Comparison of ENCODE assay signal across 27 cellular contexts in the genomic region with DNA sequence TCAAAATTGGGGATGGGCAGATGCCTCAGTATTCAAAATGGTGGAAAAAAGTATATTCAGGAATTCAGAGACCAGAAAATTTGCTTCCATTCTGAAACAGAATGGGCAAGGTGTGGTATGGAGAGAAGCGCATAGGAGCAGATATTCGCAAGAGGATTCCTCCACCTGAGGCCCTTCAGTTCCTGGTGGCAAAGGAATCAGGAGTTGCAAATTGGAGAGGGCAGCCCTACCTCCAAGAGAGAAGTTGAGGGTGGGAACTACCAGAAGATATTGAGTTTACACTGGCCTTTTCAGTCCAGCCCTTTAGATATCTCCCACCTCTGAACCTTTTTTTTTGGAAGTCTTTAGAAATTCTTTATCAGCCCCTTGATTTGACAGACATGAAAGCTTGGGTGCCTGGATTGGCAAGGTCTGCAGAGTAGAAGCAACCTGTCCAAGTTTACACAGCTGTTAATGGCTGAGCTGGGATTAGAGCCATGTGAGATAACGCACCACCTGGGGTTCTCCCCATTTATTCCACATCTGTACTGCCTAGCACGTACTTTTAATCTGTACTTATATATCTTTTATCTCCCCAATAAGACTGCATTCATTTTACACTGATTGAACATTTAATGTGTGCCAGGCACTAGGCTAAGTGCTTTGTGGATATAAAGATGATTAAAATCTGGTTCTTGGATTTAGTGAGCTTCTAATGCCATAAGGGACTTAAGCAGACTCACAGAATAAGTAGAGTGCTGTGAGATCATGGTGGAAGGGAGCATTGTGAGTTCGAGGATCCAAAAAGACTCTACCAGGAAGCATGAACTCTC.
DNase-seq lines count a peak whose midpoint lies in the region; ATAC-seq, FAIRE-seq and TF ChIP-seq lines count a peak whose summit lies in the region.
"Had no signal": no experiment of that assay in that cellular context is flagged by ENCODE, and none has a peak within 500 bp of the region (broad histone marks: within the 10 kb centered on the region; RNA-seq: fewer than 3 reads in every experiment).

No MANE protein-coding gene starts in this region.

- no peak overlapping the region for H3K4me3 Mint-ChIP-seq in activated naive CD8-positive, alpha-beta T cell treated with anti-CD3 and anti-CD28 coated beads for 36 hours
- H3K4me3 Mint-ChIP-seq: activated CD8-positive, alpha-beta T cell treated with anti-CD3 and anti-CD28 coated beads, Interleukin-2, amount 10 ng/mL, durations not matched to agents 7 days and 5 days; activated naive CD4-positive, alpha-beta T cell treated with anti-CD3 and anti-CD28 coated beads, Interleukin-2, amount 50 U/mL, for 24 hours; CD4-positive, alpha-beta T cell; H9; IgD-negative memory B cell; T-helper 17 cell had no signal

- H3K9me3 Mint-ChIP-seq in activated naive CD8-positive, alpha-beta T cell treated with anti-CD3 and anti-CD28 coated beads for 36 hours = no peaks in the 10 kb centered on the region
- H3K9me3 Mint-ChIP-seq: activated naive CD4-positive, alpha-beta T cell treated with anti-CD3 and anti-CD28 coated beads, Interleukin-2, amount 50 U/mL, for 24 hours; activated T-helper 2 cell treated with anti-CD3 and anti-CD28 coated beads, Interferon-gamma antibody, Interleukin-2, Interleukin-4, amounts not matched to agents 10 μg/mL and 5 μg/mL and 100 μg/mL, durations not matched to agents 14 hours and 24 hours and 36 hours; CD4-positive, alpha-beta T cell had no signal

- H3K27ac ChIP-seq in small intestine (ENCODE audit: low read depth in 1 of 2, low read length in 1 of 2) = no peak overlapping the region
- H3K27ac ChIP-seq: left lung, neutrophil, RWPE1, SK-N-MC, vagina had no signal

- H3K27me3 ChIP-seq in small intestine (ENCODE audit: control insufficient read depth in 2 of 2, insufficient read depth in 2 of 2, low read length in 2 of 2) = no peaks in the 10 kb centered on the region
- H3K27me3 ChIP-seq: left lung, neutrophil, vagina had no signal

- H3K36me3 ChIP-seq in small intestine (ENCODE audit: control insufficient read depth in 2 of 2, insufficient read depth in 2 of 2, low read length in 2 of 2) = peaks cover 0 to 2% of the 10 kb centered on the region in 2 donors
- H3K36me3 ChIP-seq: left lung, neutrophil, vagina had no signal

- H3K4me3 ChIP-seq in small intestine (ENCODE audit: low read depth in 1 of 2, low read length in 2 of 2) = no peak overlapping the region
- H3K4me3 ChIP-seq: left lung, SK-N-MC, vagina had no signal

- H3K4me1 Mint-ChIP-seq in activated naive CD8-positive, alpha-beta T cell treated with anti-CD3 and anti-CD28 coated beads for 36 hours = no peaks in the 10 kb centered on the region
- H3K4me1 Mint-ChIP-seq: activated naive CD4-positive, alpha-beta T cell treated with anti-CD3 and anti-CD28 coated beads, Interleukin-2, amount 50 U/mL, for 24 hours; IgD-negative memory B cell; T-helper 17 cell had no signal

- WGBS in small intestine, 3 donors = 14 to 63% (median 37%) methylated on average over 5 of the region's 5 CpGs

- H3K27me3 Mint-ChIP-seq in activated naive CD8-positive, alpha-beta T cell treated with anti-CD3 and anti-CD28 coated beads for 36 hours = peaks cover 15% of the 10 kb centered on the region

- no peak overlapping the region for H3K27ac Mint-ChIP-seq in activated naive CD8-positive, alpha-beta T cell treated with anti-CD3 and anti-CD28 coated beads for 36 hours
- H3K27ac Mint-ChIP-seq: activated CD8-positive, alpha-beta T cell treated with anti-CD3 and anti-CD28 coated beads, Interleukin-2, amount 10 ng/mL, durations not matched to agents 7 days and 5 days; activated naive CD4-positive, alpha-beta T cell treated with anti-CD3 and anti-CD28 coated beads, Interleukin-2, amount 50 U/mL, for 24 hours; activated T-helper 2 cell treated with anti-CD3 and anti-CD28 coated beads, Interferon-gamma antibody, Interleukin-2, Interleukin-4, amounts not matched to agents 10 μg/mL and 5 μg/mL and 100 μg/mL, durations not matched to agents 14 hours and 24 hours and 36 hours; CD4-positive, alpha-beta T cell; H9; IgD-negative memory B cell; T-helper 17 cell had no signal

- ATAC-seq in SK-N-SH treated with all-trans-retinoic acid at 6 μM for 48 hours = no peak
- ATAC-seq: activated CD8-positive, alpha-beta T cell treated with anti-CD3 and anti-CD28 coated beads, Interleukin-2, amount 10 ng/mL, durations not matched to agents 7 days and 5 days; left lung; stimulated activated naive CD8-positive, alpha-beta T cell treated with anti-CD3 and anti-CD28 coated beads, Interleukin-15, Interleukin-2, amounts not matched to agents 100 U/mL and 50 U/mL, for 24 hours; T-helper 17 cell had no signal

- DNase-seq in NCI-H748 (lab: John Stamatoyannopoulos, UW; ENCODE audit: unreplicated experiment) = peak; percentile 40
- no peak for DNase-seq in NCI-H748 treated with DMSO at 0.1 percent for 48 hours (lab: John Stamatoyannopoulos, UW)
- DNase-seq in NCI-H1092 treated with DMSO at 0.1 percent for 48 hours (lab: John Stamatoyannopoulos, UW) = peak; percentile 78
- peak; percentile 45 for DNase-seq in small intestine
- no peak for DNase-seq in T-helper 9 cell
- no peak for DNase-seq in activated naive CD8-positive, alpha-beta T cell treated with anti-CD3 and anti-CD28 coated beads for 36 hours
- no peak for DNase-seq in HT-29 (ENCODE audit: low spot score)
- DNase-seq: activated CD4-positive, alpha-beta T cell treated with anti-CD3 and anti-CD28 coated beads for 1 hour; activated CD8-positive, alpha-beta T cell treated with anti-CD3 and anti-CD28 coated beads, Interleukin-2, amount 10 ng/mL, durations not matched to agents 7 days and 5 days; CD4-positive, alpha-beta T cell; DND-41; H9; left lung; NCI-H1417; NCI-H2107; NCI-H510A treated with DMSO at 0.1 percent for 48 hours; stimulated activated naive CD8-positive, alpha-beta T cell treated with anti-CD3 and anti-CD28 coated beads, Interleukin-15, Interleukin-2, amounts not matched to agents 100 U/mL and 50 U/mL, for 24 hours; T-helper 17 cell had no signal

- no peak for FAIRE-seq in small intestine (lab: Jason Lieb, UNC)
- FAIRE-seq: GM18507 had no signal

- no peaks in the 10 kb centered on the region for H3K9me3 ChIP-seq in small intestine (ENCODE audit: control insufficient read depth, low read depth)
- H3K9me3 ChIP-seq: left lung, neutrophil, vagina had no signal

- no peaks in the 10 kb centered on the region for H3K36me3 Mint-ChIP-seq in activated naive CD8-positive, alpha-beta T cell treated with anti-CD3 and anti-CD28 coated beads for 36 hours
- H3K36me3 Mint-ChIP-seq: activated naive CD4-positive, alpha-beta T cell treated with anti-CD3 and anti-CD28 coated beads, Interleukin-2, amount 50 U/mL, for 24 hours; IgD-negative memory B cell had no signal

- peaks cover 0 to 6% of the 10 kb centered on the region in 2 donors for H3K4me1 ChIP-seq in small intestine (ENCODE audit: control insufficient read depth in 2 of 2, insufficient read depth in 1 of 2, low read depth in 1 of 2, low read length in 1 of 2)
- H3K4me1 ChIP-seq: left lung, vagina had no signal

TF ChIP-seq in SK-N-SH treated with all-trans-retinoic acid at 6 μM for 48 hours, 23 proteins besides CTCF, POLR2A, EP300 and RAD21:
- TF ChIP-seq TCF4 (CRISPR knock-in tag; IDR thresholded peaks at IDR 0.05; ENCODE audit: borderline replicate concordance) (peak; percentile 38; the same call in 1 of the 2 replicates), PPARA (CRISPR knock-in tag; IDR thresholded peaks at IDR 0.05; ENCODE audit: borderline replicate concordance) (no peak)
- TF ChIP-seq, protein P1, sequence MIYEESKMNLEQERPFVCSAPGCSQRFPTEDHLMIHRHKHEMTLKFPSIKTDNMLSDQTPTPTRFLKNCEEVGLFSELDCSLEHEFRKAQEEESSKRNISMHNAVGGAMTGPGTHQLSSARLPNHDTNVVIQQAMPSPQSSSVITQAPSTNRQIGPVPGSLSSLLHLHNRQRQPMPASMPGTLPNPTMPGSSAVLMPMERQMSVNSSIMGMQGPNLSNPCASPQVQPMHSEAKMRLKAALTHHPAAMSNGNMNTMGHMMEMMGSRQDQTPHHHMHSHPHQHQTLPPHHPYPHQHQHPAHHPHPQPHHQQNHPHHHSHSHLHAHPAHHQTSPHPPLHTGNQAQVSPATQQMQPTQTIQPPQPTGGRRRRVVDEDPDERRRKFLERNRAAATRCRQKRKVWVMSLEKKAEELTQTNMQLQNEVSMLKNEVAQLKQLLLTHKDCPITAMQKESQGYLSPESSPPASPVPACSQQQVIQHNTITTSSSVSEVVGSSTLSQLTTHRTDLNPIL (CRISPR knock-in tag; IDR thresholded peaks at IDR 0.05; ENCODE audit: low read depth) = no peak
- TF ChIP-seq, protein P2, sequence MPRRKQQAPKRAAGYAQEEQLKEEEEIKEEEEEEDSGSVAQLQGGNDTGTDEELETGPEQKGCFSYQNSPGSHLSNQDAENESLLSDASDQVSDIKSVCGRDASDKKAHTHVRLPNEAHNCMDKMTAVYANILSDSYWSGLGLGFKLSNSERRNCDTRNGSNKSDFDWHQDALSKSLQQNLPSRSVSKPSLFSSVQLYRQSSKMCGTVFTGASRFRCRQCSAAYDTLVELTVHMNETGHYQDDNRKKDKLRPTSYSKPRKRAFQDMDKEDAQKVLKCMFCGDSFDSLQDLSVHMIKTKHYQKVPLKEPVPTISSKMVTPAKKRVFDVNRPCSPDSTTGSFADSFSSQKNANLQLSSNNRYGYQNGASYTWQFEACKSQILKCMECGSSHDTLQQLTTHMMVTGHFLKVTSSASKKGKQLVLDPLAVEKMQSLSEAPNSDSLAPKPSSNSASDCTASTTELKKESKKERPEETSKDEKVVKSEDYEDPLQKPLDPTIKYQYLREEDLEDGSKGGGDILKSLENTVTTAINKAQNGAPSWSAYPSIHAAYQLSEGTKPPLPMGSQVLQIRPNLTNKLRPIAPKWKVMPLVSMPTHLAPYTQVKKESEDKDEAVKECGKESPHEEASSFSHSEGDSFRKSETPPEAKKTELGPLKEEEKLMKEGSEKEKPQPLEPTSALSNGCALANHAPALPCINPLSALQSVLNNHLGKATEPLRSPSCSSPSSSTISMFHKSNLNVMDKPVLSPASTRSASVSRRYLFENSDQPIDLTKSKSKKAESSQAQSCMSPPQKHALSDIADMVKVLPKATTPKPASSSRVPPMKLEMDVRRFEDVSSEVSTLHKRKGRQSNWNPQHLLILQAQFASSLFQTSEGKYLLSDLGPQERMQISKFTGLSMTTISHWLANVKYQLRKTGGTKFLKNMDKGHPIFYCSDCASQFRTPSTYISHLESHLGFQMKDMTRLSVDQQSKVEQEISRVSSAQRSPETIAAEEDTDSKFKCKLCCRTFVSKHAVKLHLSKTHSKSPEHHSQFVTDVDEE (CRISPR knock-in tag; IDR thresholded peaks at IDR 0.05) = no peak

Comparison
In these comparisons a context has a peak if more than half of its experiments do, and no peak if none do; other contexts are left out.
1. DNase-seq: peak in NCI-H748 (single experiment), NCI-H1092 treated with DMSO at 0.1 percent for 48 hours (single experiment) and small intestine (single experiment); none in NCI-H748 treated with DMSO at 0.1 percent for 48 hours (single experiment), T-helper 9 cell (single experiment), activated naive CD8-positive, alpha-beta T cell treated with anti-CD3 and anti-CD28 coated beads for 36 hours (single experiment) and HT-29 (single experiment).